Comparison of ENCODE assay signal across 24 cellular contexts in the genomic region with DNA sequence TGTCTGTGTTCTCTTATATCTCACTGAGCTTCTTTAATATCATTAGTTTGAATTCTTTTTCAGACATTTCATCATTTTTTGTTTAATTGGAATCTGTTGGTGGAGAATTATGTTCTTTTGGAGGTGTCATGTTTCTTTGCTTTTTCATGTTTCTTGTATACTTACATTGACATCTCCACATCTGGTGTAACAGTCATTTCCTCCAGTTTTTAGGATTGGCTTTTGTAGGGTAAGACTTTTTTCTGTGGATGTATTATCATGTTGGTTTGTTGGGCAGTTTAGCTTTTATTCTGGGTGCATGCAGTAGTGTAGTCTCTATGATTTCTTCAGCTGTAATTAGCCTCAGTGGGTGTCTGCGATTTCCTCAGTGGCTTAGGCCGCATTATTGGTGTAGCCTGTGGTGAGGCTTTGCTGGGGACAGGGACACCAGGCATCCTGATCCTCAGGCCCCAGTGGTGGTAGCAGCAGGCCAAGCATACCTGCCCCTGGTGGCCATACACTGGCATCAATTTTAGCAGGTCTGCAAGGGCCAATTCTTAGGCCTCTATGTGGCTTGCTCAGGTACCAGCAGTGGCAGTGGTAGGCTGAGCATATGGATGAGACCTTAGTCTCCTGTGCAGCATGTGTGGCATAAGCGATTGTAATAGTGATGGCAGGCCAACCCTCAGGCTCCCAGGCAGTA.
A peak's percentile ranks its signal among the peaks of the same experiment; 100 is the strongest.
DNase-seq lines count a peak whose midpoint lies in the region; ATAC-seq, FAIRE-seq and TF ChIP-seq lines count a peak whose summit lies in the region.
"Had no signal": no experiment of that assay in that cellular context is flagged by ENCODE, and none has a peak within 500 bp of the region (broad histone marks: within the 10 kb centered on the region; RNA-seq: fewer than 3 reads in every experiment).

No MANE protein-coding gene starts in this region.

- H3K4me3 ChIP-seq in CD8-positive, alpha-beta T cell (ENCODE audit: low read depth, low read length) = no peak overlapping the region
- H3K4me3 ChIP-seq in H1 (ENCODE audit: extremely low read depth in 1 of 4, insufficient read depth in 2 of 4, low read depth in 3 of 4, low read length in 4 of 4) = no peak overlapping the region
- H3K4me3 ChIP-seq: prostate gland, thoracic aorta had no signal

- H3K4me1 Mint-ChIP-seq in CD8-positive, alpha-beta T cell (ENCODE audit: low read depth) = peaks cover 43% of the 10 kb centered on the region
- H3K4me1 Mint-ChIP-seq in HFFc6 (ENCODE audit: low read depth) = peaks cover 7% of the 10 kb centered on the region
- peaks cover 4% of the 10 kb centered on the region for H3K4me1 Mint-ChIP-seq in activated CD8-positive, alpha-beta T cell treated with anti-CD3 and anti-CD28 coated beads, Interleukin-2, amount 10 ng/mL, durations not matched to agents 7 days and 5 days (ENCODE audit: low read depth)
- H3K4me1 Mint-ChIP-seq: neural crest cell had no signal

- H2BK120ac ChIP-seq in H1 (replicated peaks; ENCODE audit: low read depth, low read length) = no peak overlapping the region

- POLR2A ChIA-PET in CD8-positive, alpha-beta T cell (lab: Charles Lee) = no interaction called here
- POLR2A ChIA-PET in H1 (lab: Charles Lee; ENCODE audit: partially characterized antibody) = no interaction called here
- POLR2A ChIA-PET in activated CD8-positive, alpha-beta T cell treated with anti-CD3 and anti-CD28 coated beads, Interleukin-2, amount 10 ng/mL, durations not matched to agents 7 days and 5 days (lab: Charles Lee) = interaction anchor here (0.6 kb wide), 1 partner anchor 517 kb away, joined by 3 read pairs; no protein-coding TSS in a partner anchor

- peaks cover 21% of the 10 kb centered on the region for H3K9me3 Mint-ChIP-seq in CD8-positive, alpha-beta T cell
- H3K9me3 Mint-ChIP-seq in HFFc6 = peaks cover 14% of the 10 kb centered on the region
- H3K9me3 Mint-ChIP-seq in activated CD8-positive, alpha-beta T cell treated with anti-CD3 and anti-CD28 coated beads, Interleukin-2, amount 10 ng/mL, durations not matched to agents 7 days and 5 days (ENCODE audit: insufficient read depth) = peaks cover 42% of the 10 kb centered on the region

- no peak for DNase-seq in CD8-positive, alpha-beta T cell
- DNase-seq in HFFc6 (no peak), H1 (ENCODE audit: low read depth in 1 of 2, low spot score in 2 of 2) (no peak), left colon (no peak), T-helper 1 cell (no peak), HuH-7.5 (ENCODE audit: low spot score) (no peak)
- no peak for DNase-seq in activated CD8-positive, alpha-beta T cell treated with anti-CD3 and anti-CD28 coated beads, Interleukin-2, amount 10 ng/mL, durations not matched to agents 7 days and 5 days
- DNase-seq: activated CD4-positive, alpha-beta T cell treated with anti-CD3 and anti-CD28 coated beads, Interleukin-2, amount 50 U/mL, for 1 hour; activated CD8-positive, alpha-beta memory T cell treated with anti-CD3 and anti-CD28 coated beads, Interleukin-2, amount 50 U/mL, for 4 hours; amygdala; DMS79 treated with DMSO at 0.1 percent for 48 hours; left ventricle myocardium superior; MM.1S; NCI-H146; NCI-H69; OCI-M1; SHP77 treated with DMSO at 0.1 percent for 48 hours; T-cell had no signal

- no peak overlapping the region for H3K4ac ChIP-seq in H1 (replicated peaks; ENCODE audit: insufficient read length, low read depth, low read length)

- H4K91ac ChIP-seq in H1 (replicated peaks; ENCODE audit: insufficient read length, low read length) = no peak overlapping the region

- H2BK20ac ChIP-seq in H1 (ENCODE audit: low read length) = no peak overlapping the region

- H3K4me1 ChIP-seq in CD8-positive, alpha-beta T cell (ENCODE audit: insufficient read depth, low read length) = no peaks in the 10 kb centered on the region
- no peaks in the 10 kb centered on the region for H3K4me1 ChIP-seq in H1 (replicated peaks in 1 of 4; ENCODE audit: control insufficient read depth in 3 of 4, insufficient read depth in 4 of 4, low read length in 3 of 4)
- H3K4me1 ChIP-seq: prostate gland had no signal

- H4K8ac ChIP-seq in H1 (ENCODE audit: extremely low read depth, insufficient read depth, low read length) = no peak overlapping the region

- no peaks in the 10 kb centered on the region for H4K20me1 ChIP-seq in H1 (replicated peaks in 1 of 2; ENCODE audit: control insufficient read depth in 1 of 2, insufficient read depth in 2 of 2, low read length in 2 of 2)

- 60% methylated on average over 3 of the region's 3 CpGs; no CpG with 5 or more reads in 1 of the 2 experiments for WGBS in H1 (ENCODE audit: extremely low coverage in 1 of 2, insufficient coverage in 1 of 2, insufficient read length in 1 of 2, insufficient replicate concordance in 2 of 2, low coverage in 1 of 2, low lambda C conversion rate in 2 of 2, missing lambda C conversion rate in 1 of 2), 2 experiments

- TF ChIP-seq POLR2A in H1 (IDR thresholded peaks at IDR 0.05; ENCODE audit: control extremely low read depth in 1 of 2, low read depth in 2 of 2, low read length in 2 of 2) = no peak

- H3K4me2 ChIP-seq in H1 (ENCODE audit: insufficient read depth in 1 of 2, low read depth in 2 of 2, low read length in 2 of 2) = no peak overlapping the region

- no peak overlapping the region for H3K56ac ChIP-seq in H1 (replicated peaks; ENCODE audit: insufficient read length, low read depth, low read length)

- no peak overlapping the region for H3K4me3 Mint-ChIP-seq in CD8-positive, alpha-beta T cell
- no peak overlapping the region for H3K4me3 Mint-ChIP-seq in HFFc6
- H3K4me3 Mint-ChIP-seq in activated CD8-positive, alpha-beta T cell treated with anti-CD3 and anti-CD28 coated beads, Interleukin-2, amount 10 ng/mL, durations not matched to agents 7 days and 5 days = no peak overlapping the region
- H3K4me3 Mint-ChIP-seq: neural crest cell; stimulated activated effector memory CD8-positive, alpha-beta T cell treated with anti-CD3 and anti-CD28 coated beads, Interleukin-12 subunit alpha, Interleukin-12 subunit beta, amount 100 ng/mL, for 72 hours; T-cell had no signal

- no peaks in the 10 kb centered on the region for H3K23me2 ChIP-seq in H1 (ENCODE audit: low read depth, low read length)

- no peaks in the 10 kb centered on the region for H3K79me2 ChIP-seq in H1 (ENCODE audit: control insufficient read depth in 1 of 2, insufficient read depth in 2 of 2, low read length in 2 of 2)

- no peak overlapping the region for H3K18ac ChIP-seq in H1 (ENCODE audit: extremely low read depth, low read length)

- H3K36me3 ChIP-seq in CD8-positive, alpha-beta T cell (ENCODE audit: insufficient read depth, low read length) = peaks cover 3% of the 10 kb centered on the region
- H3K36me3 ChIP-seq in H1 (ENCODE audit: control insufficient read depth in 2 of 4, insufficient read depth in 4 of 4, low read length in 3 of 4) = no peaks in the 10 kb centered on the region
- H3K36me3 ChIP-seq: prostate gland, thoracic aorta had no signal

- no peak overlapping the region for H3K14ac ChIP-seq in H1 (ENCODE audit: insufficient read length)

- no peak for TF ChIP-seq CTCF in CD8-positive, alpha-beta T cell (IDR thresholded peaks at IDR 0.05)
- TF ChIP-seq CTCF in HFFc6 (IDR thresholded peaks at IDR 0.05) (peak; percentile 17; the same call in 1 of the 2 replicates), H1 (IDR thresholded peaks at IDR 0.05; ENCODE audit: control extremely low read depth in 1 of 3, insufficient read depth in 1 of 3, low read depth in 1 of 3, low read length in 3 of 3) (peak; percentile 54 to 64 (median 60))

- H4K5ac ChIP-seq in H1 (ENCODE audit: insufficient read length, low read depth, low read length) = no peak overlapping the region

- H2AK5ac ChIP-seq in H1 (ENCODE audit: low read depth, low read length) = no peak overlapping the region

- no peak overlapping the region for H3K23ac ChIP-seq in H1 (ENCODE audit: insufficient read length)

- no peak overlapping the region for H3K27ac ChIP-seq in CD8-positive, alpha-beta T cell (ENCODE audit: low read depth, low read length)
- H3K27ac ChIP-seq in H1 (ENCODE audit: low read depth, low read length) = no peak overlapping the region; the same call in 1 of the 2 replicates
- H3K27ac ChIP-seq: prostate gland, thoracic aorta had no signal

- no peak overlapping the region for H3K9ac ChIP-seq in H1 (replicated peaks in 1 of 4; ENCODE audit: extremely low read depth in 1 of 4, low read depth in 3 of 4, low read length in 3 of 4)

- H2AFZ ChIP-seq in H1 (ENCODE audit: low read length) = no peak overlapping the region

- H3K79me1 ChIP-seq in H1 (ENCODE audit: low read depth, low read length) = peaks cover 3% of the 10 kb centered on the region

- H3K27me3 ChIP-seq in CD8-positive, alpha-beta T cell (ENCODE audit: insufficient read depth, low read length) = no peaks in the 10 kb centered on the region
- no peaks in the 10 kb centered on the region for H3K27me3 ChIP-seq in H1 (replicated peaks in 1 of 4; ENCODE audit: control insufficient read depth in 3 of 4, extremely low read depth in 1 of 4, insufficient read depth in 3 of 4, low read length in 3 of 4)

- no peaks in the 10 kb centered on the region for H3K27me3 Mint-ChIP-seq in CD8-positive, alpha-beta T cell (ENCODE audit: low read depth)
- H3K27me3 Mint-ChIP-seq in HFFc6 (ENCODE audit: insufficient read depth) = no peaks in the 10 kb centered on the region
- H3K27me3 Mint-ChIP-seq in activated CD8-positive, alpha-beta T cell treated with anti-CD3 and anti-CD28 coated beads, Interleukin-2, amount 10 ng/mL, durations not matched to agents 7 days and 5 days (ENCODE audit: low read depth) = no peaks in the 10 kb centered on the region
- H3K27me3 Mint-ChIP-seq: T-cell had no signal

- ATAC-seq in CD8-positive, alpha-beta T cell = no peak
- peak; percentile 28 for ATAC-seq in left colon
- ATAC-seq in activated CD8-positive, alpha-beta T cell treated with anti-CD3 and anti-CD28 coated beads, Interleukin-2, amount 10 ng/mL, durations not matched to agents 7 days and 5 days = no peak
- no peak for ATAC-seq in SK-N-SH treated with all-trans-retinoic acid at 6 μM for 48 hours
- ATAC-seq: esophagus mucosa, left ventricle myocardium superior, T-cell had no signal

- peak overlapping the region; percentile 52 for H3K27ac Mint-ChIP-seq in CD8-positive, alpha-beta T cell
- no peak overlapping the region for H3K27ac Mint-ChIP-seq in HFFc6
- no peak overlapping the region for H3K27ac Mint-ChIP-seq in activated CD8-positive, alpha-beta T cell treated with anti-CD3 and anti-CD28 coated beads, Interleukin-2, amount 10 ng/mL, durations not matched to agents 7 days and 5 days

- CTCF ChIA-PET in CD8-positive, alpha-beta T cell (lab: Charles Lee) = no interaction called here
- CTCF ChIA-PET in H1 (lab: Charles Lee; ENCODE audit: partially characterized antibody) = interaction anchor here (0.6 to 1.0 kb wide), 2 partner anchors 201 to 211 kb away, joined by 3 read pairs; no protein-coding TSS in a partner anchor
- CTCF ChIA-PET in activated CD8-positive, alpha-beta T cell treated with anti-CD3 and anti-CD28 coated beads, Interleukin-2, amount 10 ng/mL, durations not matched to agents 7 days and 5 days (lab: Charles Lee) = no interaction called here

- peaks cover 4% of the 10 kb centered on the region for H3K9me3 ChIP-seq in CD8-positive, alpha-beta T cell (ENCODE audit: low read length)
- H3K9me3 ChIP-seq in H1 (ENCODE audit: insufficient read depth in 2 of 2, low read depth in 1 of 2, low read length in 1 of 2) = no peaks in the 10 kb centered on the region
- H3K9me3 ChIP-seq: prostate gland had no signal

- TF ChIP-seq EP300 in H1 (IDR thresholded peaks at IDR 0.05; ENCODE audit: borderline replicate concordance in 1 of 2, low read depth in 2 of 2, low read length in 2 of 2) = no peak

- H3K36me3 Mint-ChIP-seq in CD8-positive, alpha-beta T cell = peaks cover 88% of the 10 kb centered on the region
- H3K36me3 Mint-ChIP-seq in HFFc6 (ENCODE audit: low read depth) = peaks cover 30% of the 10 kb centered on the region
- H3K36me3 Mint-ChIP-seq in activated CD8-positive, alpha-beta T cell treated with anti-CD3 and anti-CD28 coated beads, Interleukin-2, amount 10 ng/mL, durations not matched to agents 7 days and 5 days (ENCODE audit: low read depth) = peaks cover 66% of the 10 kb centered on the region

- FAIRE-seq in H1 (lab: Jason Lieb, UNC) = no peak

- H2BK12ac ChIP-seq in H1 (ENCODE audit: low read depth, low read length) = no peak overlapping the region

- H2BK15ac ChIP-seq in H1 (ENCODE audit: low read length) = no peak overlapping the region

- peak in 1 of 2 experiments; percentile 49; a peak in 1 of 4 replicates for TF ChIP-seq RAD21 in H1 (IDR thresholded peaks at IDR 0.05 in 1 of 2, conservative IDR thresholded peaks at IDR 0.05 in 1 of 2; ENCODE audit: low read depth in 2 of 2, low read length in 2 of 2)

- no peak overlapping the region for H2BK5ac ChIP-seq in H1 (ENCODE audit: low read depth, low read length)

- intact Hi-C loops in CD8-positive, alpha-beta T cell (cut with DNase I, micrococcal nuclease) = no loop called here
- intact Hi-C loops in left colon (cut with DNase I, micrococcal nuclease) = no loop called here
